In genomic region chr11:66687831-66688281, GRCh38 we compare ENCODE assay signal across 19 cellular contexts. TPM values are rescaled to one million over a fixed set of nuclear protein-coding genes. Genes with fewer than 3 reads are reported as not detected.
"Had no signal": no experiment of that assay in that cellular context is flagged by ENCODE, and none has a peak within 500 bp of the region (broad histone marks: within the 10 kb centered on the region; RNA-seq: fewer than 3 reads in every experiment).

No MANE protein-coding gene starts in this region.

- H3K36me3 ChIP-seq: gastrocnemius medialis, vagina had no signal

- H3K27ac ChIP-seq: body of pancreas, coronary artery, gastrocnemius medialis, heart right ventricle, pancreas, tibial nerve had no signal

- H3K9me3 ChIP-seq: body of pancreas, gastrocnemius medialis, heart right ventricle, pancreas, tibial nerve, vagina had no signal

- H3K27me3 ChIP-seq: body of pancreas, gastrocnemius medialis, heart right ventricle, pancreas, tibial nerve, vagina had no signal

- DNase-seq: activated CD4-positive, alpha-beta T cell treated with anti-CD3 and anti-CD28 coated beads, Interleukin-2, amount 10 ng/mL, durations not matched to agents 24 days and 14 days; activated CD8-positive, alpha-beta T cell treated with anti-CD3 and anti-CD28 coated beads for 36 hours; activated naive CD4-positive, alpha-beta T cell treated with Interleukin-2 at 50 U/mL for 16 hours; activated T-cell treated with anti-CD3 and anti-CD28 coated beads, Interleukin-2, amount 50 U/mL, for 1 hour; body of pancreas; erythroblast; gastrocnemius medialis; heart right ventricle; immature natural killer cell; kidney glomerular epithelial cell; mesendoderm; naive thymus-derived CD4-positive, alpha-beta T cell; pancreas; stimulated activated naive CD8-positive, alpha-beta T cell treated with anti-CD3 and anti-CD28 coated beads, Interleukin-15, Interleukin-2, amounts not matched to agents 100 U/mL and 50 U/mL, for 24 hours; T1000 had no signal

- H3K4me1 ChIP-seq: body of pancreas, gastrocnemius medialis, heart right ventricle, pancreas, tibial nerve had no signal

- ATAC-seq: activated CD8-positive, alpha-beta T cell treated with anti-CD3 and anti-CD28 coated beads for 36 hours; activated T-helper 17 cell treated with anti-CD3 and anti-CD28 coated beads, Interleukin-2, amount 50 U/mL, for 72 hours; body of pancreas; gastrocnemius medialis; naive thymus-derived CD4-positive, alpha-beta T cell; pancreas; stimulated activated naive CD8-positive, alpha-beta T cell treated with anti-CD3 and anti-CD28 coated beads, Interleukin-15, Interleukin-2, amounts not matched to agents 100 U/mL and 50 U/mL, for 24 hours had no signal

- H3K4me3 ChIP-seq: body of pancreas, coronary artery, gastrocnemius medialis, heart right ventricle, pancreas, tibial nerve, vagina had no signal

RNA-seq across cellular contexts. Expression of gene SPTBN2, which starts 41.2 kb away (rescaled TPM):
- polyA plus RNA-seq: immature natural killer cell had no signal
